In genomic region chr10:17244712-17245365, GRCh38 we compare ENCODE assay signal across 21 cellular contexts. TPM values are rescaled to one million over a fixed set of nuclear protein-coding genes. Genes with fewer than 3 reads are reported as not detected.
A peak's percentile ranks its signal among the peaks of the same experiment; 100 is the strongest.
DNase-seq lines count a peak whose midpoint lies in the region; ATAC-seq and TF ChIP-seq lines count a peak whose summit lies in the region.
"Had no signal": no experiment of that assay in that cellular context is flagged by ENCODE, and none has a peak within 500 bp of the region (broad histone marks: within the 10 kb centered on the region; RNA-seq: fewer than 3 reads in every experiment).

No MANE protein-coding gene starts in this region.

- ATAC-seq in SK-N-SH treated with all-trans-retinoic acid at 6 μM for 48 hours: no peak
- no peak for ATAC-seq in HG03342 (IDR thresholded peaks at IDR 0.05; ENCODE audit: unreplicated experiment)
- ATAC-seq: A549 had no signal

- no peak for TF ChIP-seq CTCF in choroid plexus epithelial cell (conservative IDR thresholded peaks at IDR 0.05; ENCODE audit: low read depth, low read length)

- no peak overlapping the region for H3K4me3 ChIP-seq in choroid plexus epithelial cell (ENCODE audit: low read depth, low read length)
- H3K4me3 ChIP-seq: A549, SJCRH30 had no signal

- peak; percentile 65 for DNase-seq in EH (ENCODE audit: low read depth)
- peak; percentile 61 for DNase-seq in choroid plexus epithelial cell (ENCODE audit: low read depth)
- DNase-seq in lung microvascular endothelial cell (ENCODE audit: low read depth in 2 of 2): peak; percentile 5 to 72
- DNase-seq in NCI-H1436 treated with DMSO at 0.1 percent for 48 hours (lab: John Stamatoyannopoulos, UW): no peak
- no peak for DNase-seq in cerebellar nuclear complex (lab: John Stamatoyannopoulos, UW)
- DNase-seq: CD4-positive, CD25-positive, alpha-beta regulatory T cell; COR-L47; DMS 273 treated with DMSO at 0.1 percent for 48 hours; DMS79 treated with DMSO at 0.1 percent for 48 hours; GOT3; HCEC 1CT; Karpas-422; NCI-H1694 treated with DMSO at 0.1 percent for 48 hours; NCI-H2081 treated with DMSO at 0.1 percent for 48 hours; NCI-H2171 treated with DMSO at 0.1 percent for 48 hours; NCI-H524 treated with DMSO at 0.1 percent for 48 hours; NCI-H82; SJCRH30 had no signal

TF ChIP-seq in SK-N-SH treated with all-trans-retinoic acid at 6 μM for 48 hours, 23 proteins besides CTCF, POLR2A, EP300 and RAD21:
- TF ChIP-seq TOX (CRISPR knock-in tag; IDR thresholded peaks at IDR 0.05; ENCODE audit: borderline replicate concordance) (no peak), TCF4 (CRISPR knock-in tag; IDR thresholded peaks at IDR 0.05; ENCODE audit: borderline replicate concordance) (no peak), ISL1 (CRISPR knock-in tag; IDR thresholded peaks at IDR 0.05) (peak; percentile 78), ZC3H10 (CRISPR knock-in tag; IDR thresholded peaks at IDR 0.05) (no peak), RARB (CRISPR knock-in tag; IDR thresholded peaks at IDR 0.05) (no peak), CSRNP3 (CRISPR knock-in tag; IDR thresholded peaks at IDR 0.05) (no peak)
- TF ChIP-seq, protein P1, sequence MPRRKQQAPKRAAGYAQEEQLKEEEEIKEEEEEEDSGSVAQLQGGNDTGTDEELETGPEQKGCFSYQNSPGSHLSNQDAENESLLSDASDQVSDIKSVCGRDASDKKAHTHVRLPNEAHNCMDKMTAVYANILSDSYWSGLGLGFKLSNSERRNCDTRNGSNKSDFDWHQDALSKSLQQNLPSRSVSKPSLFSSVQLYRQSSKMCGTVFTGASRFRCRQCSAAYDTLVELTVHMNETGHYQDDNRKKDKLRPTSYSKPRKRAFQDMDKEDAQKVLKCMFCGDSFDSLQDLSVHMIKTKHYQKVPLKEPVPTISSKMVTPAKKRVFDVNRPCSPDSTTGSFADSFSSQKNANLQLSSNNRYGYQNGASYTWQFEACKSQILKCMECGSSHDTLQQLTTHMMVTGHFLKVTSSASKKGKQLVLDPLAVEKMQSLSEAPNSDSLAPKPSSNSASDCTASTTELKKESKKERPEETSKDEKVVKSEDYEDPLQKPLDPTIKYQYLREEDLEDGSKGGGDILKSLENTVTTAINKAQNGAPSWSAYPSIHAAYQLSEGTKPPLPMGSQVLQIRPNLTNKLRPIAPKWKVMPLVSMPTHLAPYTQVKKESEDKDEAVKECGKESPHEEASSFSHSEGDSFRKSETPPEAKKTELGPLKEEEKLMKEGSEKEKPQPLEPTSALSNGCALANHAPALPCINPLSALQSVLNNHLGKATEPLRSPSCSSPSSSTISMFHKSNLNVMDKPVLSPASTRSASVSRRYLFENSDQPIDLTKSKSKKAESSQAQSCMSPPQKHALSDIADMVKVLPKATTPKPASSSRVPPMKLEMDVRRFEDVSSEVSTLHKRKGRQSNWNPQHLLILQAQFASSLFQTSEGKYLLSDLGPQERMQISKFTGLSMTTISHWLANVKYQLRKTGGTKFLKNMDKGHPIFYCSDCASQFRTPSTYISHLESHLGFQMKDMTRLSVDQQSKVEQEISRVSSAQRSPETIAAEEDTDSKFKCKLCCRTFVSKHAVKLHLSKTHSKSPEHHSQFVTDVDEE (CRISPR knock-in tag; IDR thresholded peaks at IDR 0.05): no peak
- TF ChIP-seq, protein P2, sequence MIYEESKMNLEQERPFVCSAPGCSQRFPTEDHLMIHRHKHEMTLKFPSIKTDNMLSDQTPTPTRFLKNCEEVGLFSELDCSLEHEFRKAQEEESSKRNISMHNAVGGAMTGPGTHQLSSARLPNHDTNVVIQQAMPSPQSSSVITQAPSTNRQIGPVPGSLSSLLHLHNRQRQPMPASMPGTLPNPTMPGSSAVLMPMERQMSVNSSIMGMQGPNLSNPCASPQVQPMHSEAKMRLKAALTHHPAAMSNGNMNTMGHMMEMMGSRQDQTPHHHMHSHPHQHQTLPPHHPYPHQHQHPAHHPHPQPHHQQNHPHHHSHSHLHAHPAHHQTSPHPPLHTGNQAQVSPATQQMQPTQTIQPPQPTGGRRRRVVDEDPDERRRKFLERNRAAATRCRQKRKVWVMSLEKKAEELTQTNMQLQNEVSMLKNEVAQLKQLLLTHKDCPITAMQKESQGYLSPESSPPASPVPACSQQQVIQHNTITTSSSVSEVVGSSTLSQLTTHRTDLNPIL (CRISPR knock-in tag; IDR thresholded peaks at IDR 0.05; ENCODE audit: low read depth): no peak

RNA-seq across cellular contexts. Expression of gene VIM, which starts 16.8 kb away (rescaled TPM):
- 2,898 and 3,955 TPM in 2 replicates for total RNA-seq in lung microvascular endothelial cell

RNA-seq across cellular contexts. Expression of gene TRDMT1, which starts 43.4 kb away (rescaled TPM):
- 3.5 and 3.8 TPM in 2 replicates for total RNA-seq in lung microvascular endothelial cell

Comparison
In these comparisons a context has a peak if more than half of its experiments do, and no peak if none do; other contexts are left out.
1. DNase-seq: peak in EH (single experiment), choroid plexus epithelial cell (single experiment) and lung microvascular endothelial cell (2 of 2); none in NCI-H1436 treated with DMSO at 0.1 percent for 48 hours (single experiment) and cerebellar nuclear complex (0 of 2).